29 cellular contexts compared by ENCODE assay signal in genomic region chr9:89865357-89865756, GRCh38.
"Had no signal": no experiment of that assay in that cellular context is flagged by ENCODE, and none has a peak within 500 bp of the region (broad histone marks: within the 10 kb centered on the region; RNA-seq: fewer than 3 reads in every experiment).

No MANE protein-coding gene starts in this region.

- ATAC-seq: activated CD4-positive, CD25-positive, alpha-beta regulatory T cell treated with anti-CD3 and anti-CD28 coated beads, Interleukin-2, amount 50 U/mL, for 24 hours; activated CD8-positive, alpha-beta memory T cell treated with anti-CD3 and anti-CD28 coated beads, Interleukin-2, amount 10 ng/mL, durations not matched to agents 7 days and 5 days; Panc1; SK-N-SH treated with all-trans-retinoic acid at 6 μM for 48 hours had no signal

- DNase-seq: activated CD4-positive, alpha-beta T cell treated with anti-CD3 and anti-CD28 coated beads for 4 hours; activated CD4-positive, alpha-beta T cell treated with anti-CD3 and anti-CD28 coated beads, Interleukin-2, amount 50 U/mL, for 4 hours; activated CD8-positive, alpha-beta memory T cell treated with anti-CD3 and anti-CD28 coated beads, Interleukin-2, amount 10 ng/mL, durations not matched to agents 7 days and 5 days; activated gamma-delta T cell treated with Interleukin-2 at 50 U/mL for 16 hours; activated naive CD4-positive, alpha-beta T cell treated with anti-CD3 and anti-CD28 coated beads, Interleukin-2, amount 10 ng/mL, durations not matched to agents 7 days and 5 days; activated naive CD8-positive, alpha-beta T cell treated with anti-CD3 and anti-CD28 coated beads for 36 hours; activated T-cell treated with anti-CD3 and anti-CD28 coated beads, Interleukin-2, amount 50 U/mL, for 24 hours; brain microvascular endothelial cell; cerebellar nuclear complex; NCI-H1092 treated with DMSO at 0.1 percent for 48 hours; NCI-H1417 treated with DMSO at 0.1 percent for 48 hours; NCI-H1694; NCI-H2029; NCI-H345; NCI-H510A; NCI-H526 treated with DMSO at 0.1 percent for 48 hours; NCI-H82; NK-92 treated with Interleukin-12 subunit alpha and Interleukin-12 subunit beta, amount 100 ng/mL, for 24 hours; OCI-M1; Right ventricle myocardium superior; SW 1271 had no signal

- H3K27ac Mint-ChIP-seq: activated CD8-positive, alpha-beta memory T cell treated with anti-CD3 and anti-CD28 coated beads, Interleukin-2, amount 10 ng/mL, durations not matched to agents 7 days and 5 days; activated naive CD4-positive, alpha-beta T cell treated with anti-CD3 and anti-CD28 coated beads, Interleukin-2, amount 10 ng/mL, durations not matched to agents 7 days and 5 days; activated naive CD8-positive, alpha-beta T cell treated with anti-CD3 and anti-CD28 coated beads for 36 hours; activated T-cell treated with anti-CD3 and anti-CD28 coated beads, Interleukin-2, amount 50 U/mL, for 24 hours; T-helper 1 cell treated with Interleukin-12 subunit alpha and Interleukin-12 subunit beta and Interleukin-4 antibody, amounts not matched to agents 30 μg/mL and 1 μg/mL, for 36 hours had no signal

- H3K27me3 ChIP-seq: brain microvascular endothelial cell, cardiac muscle cell, SJSA1 had no signal

- H3K9me3 ChIP-seq: SJSA1 had no signal

- H3K36me3 ChIP-seq: brain microvascular endothelial cell, cardiac muscle cell, SJSA1 had no signal

- H3K9me3 Mint-ChIP-seq: activated naive CD4-positive, alpha-beta T cell treated with anti-CD3 and anti-CD28 coated beads, Interleukin-2, amount 10 ng/mL, durations not matched to agents 7 days and 5 days; activated naive CD8-positive, alpha-beta T cell treated with anti-CD3 and anti-CD28 coated beads for 36 hours; activated T-cell treated with anti-CD3 and anti-CD28 coated beads, Interleukin-2, amount 50 U/mL, for 24 hours; T-helper 1 cell treated with Interleukin-12 subunit alpha and Interleukin-12 subunit beta and Interleukin-4 antibody, amounts not matched to agents 30 μg/mL and 1 μg/mL, for 36 hours had no signal

- H3K4me1 ChIP-seq: SJSA1 had no signal

- H3K27me3 Mint-ChIP-seq: activated naive CD8-positive, alpha-beta T cell treated with anti-CD3 and anti-CD28 coated beads for 36 hours had no signal

- H3K4me3 ChIP-seq: cardiac muscle cell, SJSA1 had no signal

- H3K4me1 Mint-ChIP-seq: activated naive CD4-positive, alpha-beta T cell treated with anti-CD3 and anti-CD28 coated beads, Interleukin-2, amount 10 ng/mL, durations not matched to agents 7 days and 5 days; activated naive CD8-positive, alpha-beta T cell treated with anti-CD3 and anti-CD28 coated beads for 36 hours had no signal

- H3K27ac ChIP-seq: brain microvascular endothelial cell, cardiac muscle cell, KMS-11, RWPE1, SJSA1 had no signal

- H3K36me3 Mint-ChIP-seq: activated CD8-positive, alpha-beta memory T cell treated with anti-CD3 and anti-CD28 coated beads, Interleukin-2, amount 10 ng/mL, durations not matched to agents 7 days and 5 days; activated naive CD4-positive, alpha-beta T cell treated with anti-CD3 and anti-CD28 coated beads, Interleukin-2, amount 10 ng/mL, durations not matched to agents 7 days and 5 days; activated naive CD8-positive, alpha-beta T cell treated with anti-CD3 and anti-CD28 coated beads for 36 hours had no signal

- H3K4me3 Mint-ChIP-seq: activated CD8-positive, alpha-beta memory T cell treated with anti-CD3 and anti-CD28 coated beads, Interleukin-2, amount 10 ng/mL, durations not matched to agents 7 days and 5 days; activated naive CD4-positive, alpha-beta T cell treated with anti-CD3 and anti-CD28 coated beads, Interleukin-2, amount 10 ng/mL, durations not matched to agents 7 days and 5 days; activated naive CD8-positive, alpha-beta T cell treated with anti-CD3 and anti-CD28 coated beads for 36 hours; activated T-cell treated with anti-CD3 and anti-CD28 coated beads, Interleukin-2, amount 50 U/mL, for 24 hours; T-helper 1 cell treated with Interleukin-12 subunit alpha and Interleukin-12 subunit beta and Interleukin-4 antibody, amounts not matched to agents 30 μg/mL and 1 μg/mL, for 36 hours had no signal
